ENCODE assay signal across 9 cellular contexts in genomic region chr2:64455031-64455332, GRCh38.
DNase-seq lines count a peak whose midpoint lies in the region; ATAC-seq and TF ChIP-seq lines count a peak whose summit lies in the region.
"Had no signal": no experiment of that assay in that cellular context is flagged by ENCODE, and none has a peak within 500 bp of the region (broad histone marks: within the 10 kb centered on the region; RNA-seq: fewer than 3 reads in every experiment).

No MANE protein-coding gene starts in this region.

- ATAC-seq in GM19463 (IDR thresholded peaks at IDR 0.05; ENCODE audit: unreplicated experiment): no peak
- no peak for ATAC-seq in GM21723 (IDR thresholded peaks at IDR 0.05; ENCODE audit: unreplicated experiment)

- H3K9ac ChIP-seq in HUES48 (ENCODE audit: low read depth, low read length) (peak overlapping the region; percentile 57; the same call in 1 of the 2 replicates), muscle layer of colon (ENCODE audit: low read length) (no peak overlapping the region)

- no peaks in the 10 kb centered on the region for H3K27me3 ChIP-seq in HUES48 (ENCODE audit: control insufficient read depth, insufficient read depth, low read length)
- no peaks in the 10 kb centered on the region for H3K27me3 ChIP-seq in muscle layer of colon (ENCODE audit: control insufficient read depth in 1 of 2, insufficient read depth in 2 of 2, low read length in 2 of 2)

- H3K4me1 ChIP-seq in HUES48 (ENCODE audit: control insufficient read depth, insufficient read depth, low read length): peaks cover 26% of the 10 kb centered on the region
- H3K4me1 ChIP-seq in muscle layer of colon (ENCODE audit: insufficient read depth, low read length): peaks cover 19% of the 10 kb centered on the region

- DNase-seq in cerebellar cortex (ENCODE audit: low spot score) (peak; percentile 19), NCI-H1930 (lab: John Stamatoyannopoulos, UW) (no peak), NCI-H226 (no peak)
- DNase-seq: NCI-H774 had no signal

- TF ChIP-seq CTCF in 22Rv1 (IDR thresholded peaks at IDR 0.05): no peak

- H3K27ac ChIP-seq in 22Rv1 (peak overlapping the region; percentile 86), HUES48 (ENCODE audit: low read depth, low read length) (no peak overlapping the region), muscle layer of colon (ENCODE audit: low read depth, low read length) (no peak overlapping the region)

- H3K4me3 ChIP-seq in HUES48 (ENCODE audit: low read depth, low read length) (peak overlapping the region; percentile 81), muscle layer of colon (ENCODE audit: low read depth in 1 of 2, low read length in 2 of 2) (peak overlapping the region; percentile 59 to 84)

- H3K9me3 ChIP-seq in HUES48 (ENCODE audit: control insufficient read depth, insufficient read depth, low read length): no peaks in the 10 kb centered on the region
- no peaks in the 10 kb centered on the region for H3K9me3 ChIP-seq in muscle layer of colon (ENCODE audit: low read length)

- H3K36me3 ChIP-seq in HUES48 (ENCODE audit: control insufficient read depth, insufficient read depth, low read length) (peaks cover 41% of the 10 kb centered on the region), muscle layer of colon (ENCODE audit: insufficient read depth, low read length) (peaks cover 10% of the 10 kb centered on the region)
